Comparison of ENCODE assay signal across 8 cellular contexts in the genomic region with DNA sequence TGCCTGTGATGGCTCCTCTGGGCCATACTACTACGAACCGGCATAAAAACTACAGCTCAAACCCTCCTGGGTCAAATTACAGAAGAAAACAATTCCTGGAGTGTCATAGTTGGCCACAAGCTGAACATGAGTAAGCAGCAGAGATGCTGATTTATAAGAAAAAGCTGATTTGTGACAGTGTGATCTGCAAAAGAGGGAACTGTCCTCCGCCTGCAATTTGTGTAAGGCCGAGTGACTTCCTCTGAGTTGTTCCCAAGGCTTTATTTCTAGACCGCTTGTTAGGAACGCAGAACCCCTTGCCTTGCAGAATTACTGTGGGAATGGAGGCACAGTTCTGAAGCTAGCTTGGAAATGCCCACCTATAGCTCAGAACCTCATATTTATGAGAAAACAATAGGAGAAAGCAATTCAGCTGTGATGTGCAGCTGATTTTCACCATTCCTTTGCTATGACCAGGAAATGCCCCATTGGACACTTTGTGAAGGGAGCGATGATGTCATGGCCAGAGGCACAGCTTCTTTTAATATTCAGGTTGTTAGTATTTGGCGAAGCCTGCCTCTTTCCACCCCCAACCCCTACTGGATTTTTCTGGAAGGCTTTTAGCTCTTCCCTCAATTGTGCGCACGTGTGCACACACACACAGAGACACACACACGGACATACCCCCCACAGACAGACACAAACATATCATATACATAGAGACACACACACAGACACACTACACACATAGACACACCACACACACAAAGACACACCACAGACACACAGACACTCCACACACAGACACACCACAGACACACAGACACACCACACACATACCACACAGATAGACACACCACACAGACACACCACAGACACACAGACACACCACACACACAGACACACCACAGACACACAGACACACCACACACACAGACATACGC. TPM values are rescaled to one million over a fixed set of nuclear protein-coding genes. Genes with fewer than 3 reads are reported as not detected.
DNase-seq lines count a peak whose midpoint lies in the region; ATAC-seq, FAIRE-seq and TF ChIP-seq lines count a peak whose summit lies in the region.

No MANE protein-coding gene starts in this region.

- no peak for TF ChIP-seq POLR2A in suprapubic skin (IDR thresholded peaks at IDR 0.05)

- peaks cover 36% of the 10 kb centered on the region for H3K4me1 ChIP-seq in suprapubic skin

- peak overlapping the region; percentile 90 for H3K27ac Mint-ChIP-seq in activated CD8-positive, alpha-beta memory T cell treated with anti-CD3 and anti-CD28 coated beads, Interleukin-2, amount 10 ng/mL, durations not matched to agents 7 days and 5 days

- no peak for TF ChIP-seq CTCF in WERI-Rb-1 (IDR thresholded peaks at IDR 0.05; ENCODE audit: low read depth, low read length)
- no peak for TF ChIP-seq CTCF in suprapubic skin (IDR thresholded peaks at IDR 0.05)
- no peak for TF ChIP-seq CTCF in D721Med (IDR thresholded peaks at IDR 0.05; ENCODE audit: insufficient read depth, missing control alignments)

- H3K4me3 ChIP-seq in WERI-Rb-1 (ENCODE audit: low read depth, low read length): no peak overlapping the region
- no peak overlapping the region for H3K4me3 ChIP-seq in suprapubic skin

- H3K4me1 Mint-ChIP-seq in activated CD8-positive, alpha-beta memory T cell treated with anti-CD3 and anti-CD28 coated beads, Interleukin-2, amount 10 ng/mL, durations not matched to agents 7 days and 5 days: peaks cover 80% of the 10 kb centered on the region

- no peaks in the 10 kb centered on the region for H3K27me3 Mint-ChIP-seq in activated CD8-positive, alpha-beta memory T cell treated with anti-CD3 and anti-CD28 coated beads, Interleukin-2, amount 10 ng/mL, durations not matched to agents 7 days and 5 days

- CTCF ChIA-PET in activated CD8-positive, alpha-beta memory T cell treated with anti-CD3 and anti-CD28 coated beads, Interleukin-2, amount 10 ng/mL, durations not matched to agents 7 days and 5 days (lab: Charles Lee): interaction anchor here (0.8 to 15.0 kb wide), 15 partner anchors 9 to 289 kb away, joined by 3 to 210 read pairs (median 4); partner anchors contain the start of gene MR1

- FAIRE-seq in HTR-8/SVneo (lab: Jason Lieb, UNC) (no peak), D721Med (lab: Jason Lieb, UNC) (no peak)

- 63% methylated on average over 12 of the region's 12 CpGs for WGBS in suprapubic skin

- no peak for ATAC-seq in activated CD8-positive, alpha-beta memory T cell treated with anti-CD3 and anti-CD28 coated beads, Interleukin-2, amount 10 ng/mL, durations not matched to agents 7 days and 5 days
- ATAC-seq in left cardiac atrium: peak; percentile 11 to 50

- H3K36me3 ChIP-seq in WERI-Rb-1 (no peaks in the 10 kb centered on the region), suprapubic skin (no peaks in the 10 kb centered on the region)

- H3K27me3 ChIP-seq in WERI-Rb-1 (ENCODE audit: insufficient read depth, low read depth, severe bottlenecking) (no peaks in the 10 kb centered on the region), suprapubic skin (no peaks in the 10 kb centered on the region)

- no peak for TF ChIP-seq EP300 in suprapubic skin (IDR thresholded peaks at IDR 0.05)

- intact Hi-C loops in left cardiac atrium (cut with DNase I): no loop called here

- H3K4me3 Mint-ChIP-seq in activated CD8-positive, alpha-beta memory T cell treated with anti-CD3 and anti-CD28 coated beads, Interleukin-2, amount 10 ng/mL, durations not matched to agents 7 days and 5 days: peak overlapping the region; percentile 0

- H3K27ac ChIP-seq in WERI-Rb-1: peak overlapping the region; percentile 84
- peak overlapping the region; percentile 56 for H3K27ac ChIP-seq in suprapubic skin

- DNase-seq in activated CD8-positive, alpha-beta memory T cell treated with anti-CD3 and anti-CD28 coated beads, Interleukin-2, amount 10 ng/mL, durations not matched to agents 7 days and 5 days: no peak
- DNase-seq in activated CD8-positive, alpha-beta memory T cell treated with anti-CD3 and anti-CD28 coated beads, Interleukin-2, amount 50 U/mL, for 48 hours: no peak
- DNase-seq in WERI-Rb-1: no peak
- DNase-seq in left cardiac atrium: no peak
- no peak for DNase-seq in suprapubic skin (ENCODE audit: low spot score in 2 of 2)
- no peak for DNase-seq in HTR-8/SVneo (ENCODE audit: insufficient read length, low spot score)
- DNase-seq in D721Med (ENCODE audit: insufficient read length, low spot score): no peak
- no peak for DNase-seq in COR-L47 (lab: John Stamatoyannopoulos, UW)

- H3K9me3 Mint-ChIP-seq in activated CD8-positive, alpha-beta memory T cell treated with anti-CD3 and anti-CD28 coated beads, Interleukin-2, amount 10 ng/mL, durations not matched to agents 7 days and 5 days (ENCODE audit: low read depth): no peaks in the 10 kb centered on the region

- no peaks in the 10 kb centered on the region for H3K9me3 ChIP-seq in WERI-Rb-1 (ENCODE audit: severe bottlenecking)
- H3K9me3 ChIP-seq in suprapubic skin: no peaks in the 10 kb centered on the region

- H3K36me3 Mint-ChIP-seq in activated CD8-positive, alpha-beta memory T cell treated with anti-CD3 and anti-CD28 coated beads, Interleukin-2, amount 10 ng/mL, durations not matched to agents 7 days and 5 days: no peaks in the 10 kb centered on the region

RNA-seq across cellular contexts. Expression of gene IER5, which starts 47.6 kb away (rescaled TPM):
- total RNA-seq in activated CD8-positive, alpha-beta memory T cell treated with anti-CD3 and anti-CD28 coated beads, Interleukin-2, amount 10 ng/mL, durations not matched to agents 7 days and 5 days: 10 to 100 TPM; 50.4 to 67.0 TPM
- total RNA-seq in left cardiac atrium (10 to 100 TPM; 15.7 to 25.0 TPM), suprapubic skin (10 to 100 TPM; 11.3 to 30.4 (median 24.4) TPM)
